In genomic region chr12:54052745-54053624, GRCh38 we compare ENCODE assay signal across 8 cellular contexts. TPM values are rescaled to one million over a fixed set of nuclear protein-coding genes. Genes with fewer than 3 reads are reported as not detected.
DNase-seq lines count a peak whose midpoint lies in the region; ATAC-seq and TF ChIP-seq lines count a peak whose summit lies in the region.

No MANE protein-coding gene starts in this region.

- H3K4me2 ChIP-seq in SU-DHL-6 (ENCODE audit: low read depth, low read length, poor library complexity, severe bottlenecking) = peak overlapping the region; percentile 68
- no peak overlapping the region for H3K4me2 ChIP-seq in PC-9

- H3K4me1 ChIP-seq in PC-9 (replicated peaks; ENCODE audit: insufficient read depth) = no peaks in the 10 kb centered on the region

- ATAC-seq in HG02943 (IDR thresholded peaks at IDR 0.05; ENCODE audit: low read depth, unreplicated experiment) = peak; percentile 62
- ATAC-seq in left cardiac atrium = peak; percentile 38 to 60

- H4K20me1 ChIP-seq in SU-DHL-6 (ENCODE audit: low read depth, low read length) (no peaks in the 10 kb centered on the region), PC-9 (ENCODE audit: insufficient read depth) (no peaks in the 10 kb centered on the region)

- H3K27ac ChIP-seq in SU-DHL-6 (ENCODE audit: low read depth, low read length) (peak overlapping the region; percentile 71), skin epidermis (peak overlapping the region in 16 of 21 experiments; percentile 9 to 86 (median 52)), PC-9 (no peak overlapping the region)

- intact Hi-C loops in left cardiac atrium (cut with DNase I) (no loop called here), PC-9 (cut with micrococcal nuclease; ENCODE audit: unreplicated experiment) (no loop called here)

- H2AFZ ChIP-seq in SU-DHL-6 (ENCODE audit: low read depth, low read length, severe bottlenecking) (peak overlapping the region; percentile 11), PC-9 (no peak overlapping the region)

- POLR2A ChIA-PET in PC-9 (lab: Charles Lee; ENCODE audit: unreplicated experiment) = no interaction called here

- no peaks in the 10 kb centered on the region for H3F3A ChIP-seq in SU-DHL-6 (ENCODE audit: insufficient read depth)
- H3F3A ChIP-seq in PC-9 (ENCODE audit: insufficient read depth, low read depth) = no peaks in the 10 kb centered on the region

- peak; percentile 59 for DNase-seq in activated CD8-positive, alpha-beta memory T cell treated with anti-CD3 and anti-CD28 coated beads for 24 hours
- DNase-seq in activated CD8-positive, alpha-beta memory T cell treated with anti-CD3 and anti-CD28 coated beads, Interleukin-2, amount 50 U/mL, for 4 hours = no peak
- DNase-seq in left cardiac atrium = no peak
- no peak for DNase-seq in NCI-H345 (lab: John Stamatoyannopoulos, UW)
- DNase-seq in PC-9 = no peak

- H3K79me2 ChIP-seq in SU-DHL-6 (ENCODE audit: insufficient read depth, low read length) = peaks cover 6% of the 10 kb centered on the region; the same call in 1 of the 2 replicates
- H3K79me2 ChIP-seq in PC-9 (ENCODE audit: low read depth) = no peaks in the 10 kb centered on the region

- H3K4me3 ChIP-seq in SU-DHL-6 (ENCODE audit: insufficient read depth, low read length, poor library complexity, severe bottlenecking) (peak overlapping the region; percentile 60), skin epidermis (peak overlapping the region; percentile 33 to 54 (median 42)), PC-9 (no peak overlapping the region)

- no peaks in the 10 kb centered on the region for H3K36me3 ChIP-seq in SU-DHL-6 (ENCODE audit: low read length)
- no peaks in the 10 kb centered on the region for H3K36me3 ChIP-seq in PC-9 (ENCODE audit: low read depth)

- no peaks in the 10 kb centered on the region for H3K27me3 ChIP-seq in SU-DHL-6 (ENCODE audit: low read length)
- peaks cover 16% of the 10 kb centered on the region for H3K27me3 ChIP-seq in PC-9 (ENCODE audit: insufficient read depth, low read depth)

- peak overlapping the region; percentile 76 for H3K9ac ChIP-seq in SU-DHL-6 (ENCODE audit: low read length)

- H3K9me3 ChIP-seq in SU-DHL-6 (ENCODE audit: insufficient read depth, low read length) (no peaks in the 10 kb centered on the region), PC-9 (ENCODE audit: insufficient read depth, low read depth) (no peaks in the 10 kb centered on the region)

- TF ChIP-seq CTCF in SU-DHL-6 (IDR thresholded peaks at IDR 0.05; ENCODE audit: insufficient read depth, low read length, poor library complexity, severe bottlenecking) (no peak), PC-9 (conservative IDR thresholded peaks at IDR 0.05) (no peak)

- no TSS peak for BruUV-seq in PC-9 (replicated peaks; lab: Mats Ljungman, UMichigan)

- H3K9me2 ChIP-seq in SU-DHL-6 (replicated peaks; ENCODE audit: insufficient read depth, low read length) (no peaks in the 10 kb centered on the region), PC-9 (ENCODE audit: insufficient read depth) (no peaks in the 10 kb centered on the region)

- CTCF ChIA-PET in PC-9 (lab: Charles Lee) = no interaction called here

RNA-seq across cellular contexts. Expression of gene HOXC4, which starts 0.7 kb away (rescaled TPM):
- total RNA-seq in left cardiac atrium = under 1 TPM; 0.16 to 0.35 TPM
- total RNA-seq in PC-9 (2021) = 3.8 and 4.7 TPM in 2 replicates

RNA-seq across cellular contexts. Expression of gene HOXC5, which starts 20.1 kb away (rescaled TPM):
- not detected for total RNA-seq in left cardiac atrium
- 0.61 and 1.8 TPM in 2 replicates for total RNA-seq in PC-9 (2021)

RNA-seq across cellular contexts. Expression of gene HOXC6, which starts 24.7 kb away (rescaled TPM):
- total RNA-seq in left cardiac atrium = under 1 TPM in 1 of 2 donors, not detected in 1; 0.50 TPM
- 4.1 and 5.7 TPM in 2 replicates for total RNA-seq in PC-9 (2021)

RNA-seq across cellular contexts. Expression of gene HOXC8, which starts 44.2 kb away (rescaled TPM):
- total RNA-seq in left cardiac atrium = not detected
- total RNA-seq in PC-9 (2021) = 3.8 and 4.3 TPM in 2 replicates

RNA-seq across cellular contexts. Expression of gene HOXC9, which starts 53.0 kb away (rescaled TPM):
- total RNA-seq in left cardiac atrium (not detected), PC-9 (2021) (7.5 and 10.2 TPM in 2 replicates)
